ENCODE assay signal across 21 cellular contexts in genomic region chr6:37739618-37740017, GRCh38.
"Had no signal": no experiment of that assay in that cellular context is flagged by ENCODE, and none has a peak within 500 bp of the region (broad histone marks: within the 10 kb centered on the region; RNA-seq: fewer than 3 reads in every experiment).

No MANE protein-coding gene starts in this region.

- H3K9me3 ChIP-seq: esophagus squamous epithelium, gastrocnemius medialis, heart right ventricle, left lung, lower lobe of right lung, mucosa of descending colon had no signal

- H3K27ac ChIP-seq: coronary artery, dorsolateral prefrontal cortex, esophagus squamous epithelium, gastrocnemius medialis, heart right ventricle, left lung, lower lobe of right lung had no signal

- H3K4me3 ChIP-seq: coronary artery, dorsolateral prefrontal cortex, esophagus squamous epithelium, gastrocnemius medialis, heart right ventricle, left lung, lower lobe of right lung, mucosa of descending colon had no signal

- ATAC-seq: esophagus mucosa, gastrocnemius medialis, heart right ventricle, left cardiac atrium, left lung, left ventricle myocardium superior, lower lobe of right lung, mucosa of descending colon had no signal

- H3K36me3 ChIP-seq: esophagus squamous epithelium, gastrocnemius medialis, heart right ventricle, left lung, lower lobe of right lung had no signal

- H3K4me1 ChIP-seq: esophagus squamous epithelium, gastrocnemius medialis, left lung, lower lobe of right lung had no signal

- DNase-seq: dermis blood vessel endothelial cell; dorsolateral prefrontal cortex; effector CD4-positive, alpha-beta T cell; effector memory CD4-positive, alpha-beta T cell; esophagus squamous epithelium; foreskin melanocyte; gastrocnemius medialis; glutamatergic neuron; head of caudate nucleus; heart right ventricle; hippocampal formation; kidney glomerular epithelial cell; left cardiac atrium; left lung; left ventricle myocardium superior; lower lobe of right lung; mesenchymal stem cell; mucosa of descending colon; naive B cell had no signal
